In the genomic region with DNA sequence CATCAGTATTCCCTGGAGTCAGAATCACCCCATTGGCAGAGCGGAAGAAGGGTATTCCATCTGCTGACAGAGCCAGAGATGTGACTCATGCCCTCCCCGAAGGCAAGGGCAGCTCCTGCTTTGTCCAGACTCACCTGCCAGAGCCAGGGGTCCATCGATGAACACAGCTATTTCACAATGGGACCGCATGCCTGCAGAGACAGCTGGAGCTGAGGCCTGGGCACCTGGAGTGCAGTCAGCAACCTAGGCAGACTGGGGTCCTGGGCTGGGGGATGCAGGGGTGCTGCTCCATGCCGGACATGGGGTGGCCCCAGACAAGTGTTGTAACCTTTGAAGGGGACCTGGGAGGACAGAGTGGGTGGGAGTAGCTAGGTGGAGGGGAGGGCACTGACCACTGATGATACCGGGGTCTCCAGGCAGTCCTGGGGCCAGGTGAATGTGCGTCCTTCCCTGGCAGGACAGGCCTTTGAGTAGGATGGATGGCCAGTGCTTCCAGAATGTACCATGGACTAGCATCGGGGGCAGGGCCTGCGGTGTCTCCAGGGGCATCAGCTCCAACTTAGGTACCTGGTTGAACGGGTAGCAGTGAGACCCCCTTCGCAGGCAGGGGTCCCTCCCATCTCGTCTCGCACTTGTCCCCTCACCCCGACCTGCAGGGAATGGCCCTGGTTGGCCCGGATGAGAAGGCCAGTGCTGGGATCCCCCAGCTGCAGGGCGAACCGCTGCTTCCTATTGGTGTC, we compare ENCODE assay signal across 10 cellular contexts. TPM values are rescaled to one million over a fixed set of nuclear protein-coding genes. Genes with fewer than 3 reads are reported as not detected.
DNase-seq lines count a peak whose midpoint lies in the region; FAIRE-seq and TF ChIP-seq lines count a peak whose summit lies in the region.
"Had no signal": no experiment of that assay in that cellular context is flagged by ENCODE, and none has a peak within 500 bp of the region (broad histone marks: within the 10 kb centered on the region; RNA-seq: fewer than 3 reads in every experiment).

No MANE protein-coding gene starts in this region.

- peak; percentile 24 for TF ChIP-seq POLR2A in GM18526 (IDR thresholded peaks at IDR 0.05; ENCODE audit: extremely low read depth, insufficient read length)

- peaks cover 23% of the 10 kb centered on the region for H3K79me1 ChIP-seq in mesenchymal stem cell (replicated peaks; ENCODE audit: low read length, poor library complexity, severe bottlenecking)

- H3K4me3 ChIP-seq in A673 (ENCODE audit: low read depth, low read length, poor library complexity, severe bottlenecking) (peak overlapping the region; percentile 87), mesenchymal stem cell (ENCODE audit: insufficient read depth in 1 of 2, low read depth in 1 of 2, low read length in 2 of 2) (peak overlapping the region in 1 of 2 experiments; percentile 14)

- intact Hi-C loops in A673 (cut with micrococcal nuclease; ENCODE audit: unreplicated experiment) = no loop called here
- intact Hi-C loops in activated T-helper 2 cell treated with anti-CD3 and anti-CD28 coated beads, Interferon-gamma antibody, Interleukin-2, Interleukin-4, amounts not matched to agents 10 μg/mL and 5 μg/mL and 100 μg/mL, durations not matched to agents 14 hours and 24 hours and 36 hours (cut with micrococcal nuclease) = no loop called here

- H3K4me1 ChIP-seq in A673 (ENCODE audit: insufficient read depth, low read length, poor library complexity, severe bottlenecking) (peaks cover 16% of the 10 kb centered on the region), mesenchymal stem cell (ENCODE audit: control insufficient read depth, insufficient read depth, low read depth, low read length) (peaks cover 47% of the 10 kb centered on the region)

- H3K4ac ChIP-seq in mesenchymal stem cell (ENCODE audit: low read depth in 1 of 2, low read length in 2 of 2) = no peak overlapping the region

- no peak overlapping the region for H3K4me2 ChIP-seq in mesenchymal stem cell (ENCODE audit: low read length, poor library complexity, severe bottlenecking)

- peak overlapping the region; percentile 24 for H2AK5ac ChIP-seq in mesenchymal stem cell (ENCODE audit: low read length, severe bottlenecking)

- H3K9me3 ChIP-seq in A673 (ENCODE audit: low read depth, low read length, poor library complexity, severe bottlenecking) (no peaks in the 10 kb centered on the region), mesenchymal stem cell (ENCODE audit: control insufficient read depth, low read length) (no peaks in the 10 kb centered on the region)
- H3K9me3 ChIP-seq: upper lobe of left lung had no signal

- H3K9me3 Mint-ChIP-seq in activated T-helper 2 cell treated with anti-CD3 and anti-CD28 coated beads, Interferon-gamma antibody, Interleukin-2, Interleukin-4, amounts not matched to agents 10 μg/mL and 5 μg/mL and 100 μg/mL, durations not matched to agents 14 hours and 24 hours and 36 hours = no peaks in the 10 kb centered on the region

- no peak for FAIRE-seq in HTR-8/SVneo (lab: Jason Lieb, UNC)

- H3K4me1 Mint-ChIP-seq in activated T-helper 2 cell treated with anti-CD3 and anti-CD28 coated beads, Interferon-gamma antibody, Interleukin-2, Interleukin-4, amounts not matched to agents 10 μg/mL and 5 μg/mL and 100 μg/mL, durations not matched to agents 14 hours and 24 hours and 36 hours (ENCODE audit: low read depth) = peaks cover 12% of the 10 kb centered on the region

- no peak for DNase-seq in A673 (ENCODE audit: low spot score)
- no peak for DNase-seq in activated T-helper 2 cell treated with anti-CD3 and anti-CD28 coated beads, Interferon-gamma antibody, Interleukin-2, Interleukin-4, amounts not matched to agents 10 μg/mL and 5 μg/mL and 100 μg/mL, durations not matched to agents 14 hours and 24 hours and 36 hours (ENCODE audit: low spot score)
- no peak for DNase-seq in mesenchymal stem cell
- no peak for DNase-seq in NCI-H524 (lab: John Stamatoyannopoulos, UW)
- no peak for DNase-seq in SIG-M5 (lab: John Stamatoyannopoulos, UW)
- no peak for DNase-seq in HTR-8/SVneo (ENCODE audit: insufficient read length, low spot score)
- DNase-seq in epidermal melanocyte (ENCODE audit: insufficient read length, low spot score) = no peak
- DNase-seq: effector CD4-positive, alpha-beta T cell had no signal

- POLR2A ChIA-PET in A673 (lab: Charles Lee; ENCODE audit: low non-redundant PET) = no interaction called here

- H2BK15ac ChIP-seq in mesenchymal stem cell (ENCODE audit: low read depth, poor library complexity, severe bottlenecking) = no peak overlapping the region

- CTCF ChIA-PET in A673 (lab: Charles Lee) = no interaction called here

- H3K36me3 ChIP-seq in A673 (ENCODE audit: insufficient read depth, low read length, poor library complexity, severe bottlenecking) (peaks cover 35% of the 10 kb centered on the region), mesenchymal stem cell (ENCODE audit: control insufficient read depth in 1 of 2, insufficient read depth in 2 of 2, low read depth in 1 of 2, low read length in 2 of 2) (peaks cover 23 to 40% of the 10 kb centered on the region in 2 experiments)

- H3K27me3 Mint-ChIP-seq in activated T-helper 2 cell treated with anti-CD3 and anti-CD28 coated beads, Interferon-gamma antibody, Interleukin-2, Interleukin-4, amounts not matched to agents 10 μg/mL and 5 μg/mL and 100 μg/mL, durations not matched to agents 14 hours and 24 hours and 36 hours (ENCODE audit: low read depth) = no peaks in the 10 kb centered on the region

- peaks cover 23% of the 10 kb centered on the region for H3K36me3 Mint-ChIP-seq in activated T-helper 2 cell treated with anti-CD3 and anti-CD28 coated beads, Interferon-gamma antibody, Interleukin-2, Interleukin-4, amounts not matched to agents 10 μg/mL and 5 μg/mL and 100 μg/mL, durations not matched to agents 14 hours and 24 hours and 36 hours (ENCODE audit: low read depth)

- no peak overlapping the region for H3K14ac ChIP-seq in mesenchymal stem cell (ENCODE audit: low read length in 2 of 2)

- H3K9ac ChIP-seq in mesenchymal stem cell (ENCODE audit: low read length) = no peak overlapping the region

- H4K8ac ChIP-seq in mesenchymal stem cell (ENCODE audit: low read length) = no peak overlapping the region

- H3K27ac ChIP-seq in A673 (ENCODE audit: low read depth, low read length, poor library complexity, severe bottlenecking) (peak overlapping the region; percentile 87), mesenchymal stem cell (ENCODE audit: low read length, poor library complexity, severe bottlenecking) (peak overlapping the region; percentile 6)

- H2BK12ac ChIP-seq in mesenchymal stem cell (ENCODE audit: low read length in 2 of 2) = no peak overlapping the region

- H3K27ac Mint-ChIP-seq in activated T-helper 2 cell treated with anti-CD3 and anti-CD28 coated beads, Interferon-gamma antibody, Interleukin-2, Interleukin-4, amounts not matched to agents 10 μg/mL and 5 μg/mL and 100 μg/mL, durations not matched to agents 14 hours and 24 hours and 36 hours = no peak overlapping the region

- H3K18ac ChIP-seq in mesenchymal stem cell (ENCODE audit: low read depth in 1 of 2, low read length in 2 of 2) = no peak overlapping the region

- WGBS in mesenchymal stem cell = 95% methylated on average over 17 of the region's 17 CpGs

- peak overlapping the region; percentile 84 for H3K4me3 Mint-ChIP-seq in activated T-helper 2 cell treated with anti-CD3 and anti-CD28 coated beads, Interferon-gamma antibody, Interleukin-2, Interleukin-4, amounts not matched to agents 10 μg/mL and 5 μg/mL and 100 μg/mL, durations not matched to agents 14 hours and 24 hours and 36 hours (ENCODE audit: low read depth)

- no peak overlapping the region for H2BK120ac ChIP-seq in mesenchymal stem cell (ENCODE audit: low read depth, low read length)

- H2AFZ ChIP-seq in mesenchymal stem cell (ENCODE audit: low read depth, low read length) = no peak overlapping the region

- no TSS peak for BruUV-seq in A673 (replicated peaks; lab: Mats Ljungman, UMichigan)

- peak overlapping the region; percentile 49 for H4K91ac ChIP-seq in mesenchymal stem cell (ENCODE audit: low read length)

- H3K27me3 ChIP-seq in A673 (replicated peaks; ENCODE audit: insufficient read depth, low read depth, low read length, poor library complexity) (no peaks in the 10 kb centered on the region), mesenchymal stem cell (ENCODE audit: control insufficient read depth in 1 of 2, insufficient read depth in 1 of 2, low read length in 2 of 2) (no peaks in the 10 kb centered on the region)
- H3K27me3 ChIP-seq: upper lobe of left lung had no signal

- TF ChIP-seq CTCF in A673 (conservative IDR thresholded peaks at IDR 0.05; ENCODE audit: low read depth, low read length) = no peak

- H3K23ac ChIP-seq in mesenchymal stem cell (ENCODE audit: low read length in 2 of 2) = no peak overlapping the region

- H2BK5ac ChIP-seq in mesenchymal stem cell (ENCODE audit: low read depth, low read length, poor library complexity, severe bottlenecking) = no peak overlapping the region

RNA-seq across cellular contexts. Expression of a gene that starts 1.7 kb away (rescaled TPM):
- total RNA-seq in A673 (2021) = 43.6 and 59.6 TPM in 2 replicates
- total RNA-seq in activated T-helper 2 cell treated with anti-CD3 and anti-CD28 coated beads, Interferon-gamma antibody, Interleukin-2, Interleukin-4, amounts not matched to agents 10 μg/mL and 5 μg/mL and 100 μg/mL, durations not matched to agents 14 hours and 24 hours and 36 hours = 33.7 and 35.5 TPM in 2 replicates
- polyA plus RNA-seq in mesenchymal stem cell (2013, experiment 1 of 2) = 59.3 TPM
- 55.7 TPM for polyA plus RNA-seq in mesenchymal stem cell (2013, experiment 2 of 2)

RNA-seq across cellular contexts. Expression of a gene that starts 1.8 kb away (rescaled TPM):
- total RNA-seq in A673 (2021) = 72.4 and 73.8 TPM in 2 replicates
- total RNA-seq in activated T-helper 2 cell treated with anti-CD3 and anti-CD28 coated beads, Interferon-gamma antibody, Interleukin-2, Interleukin-4, amounts not matched to agents 10 μg/mL and 5 μg/mL and 100 μg/mL, durations not matched to agents 14 hours and 24 hours and 36 hours = 72.8 and 77.0 TPM in 2 replicates
- polyA plus RNA-seq in mesenchymal stem cell (2013, experiment 1 of 2) = 81.2 TPM
- 80.4 TPM for polyA plus RNA-seq in mesenchymal stem cell (2013, experiment 2 of 2)

RNA-seq across cellular contexts. Expression of a gene that starts 6.0 kb away (rescaled TPM):
- total RNA-seq in A673 (2021) = 20.2 and 23.9 TPM in 2 replicates
- 24.5 and 25.8 TPM in 2 replicates for total RNA-seq in activated T-helper 2 cell treated with anti-CD3 and anti-CD28 coated beads, Interferon-gamma antibody, Interleukin-2, Interleukin-4, amounts not matched to agents 10 μg/mL and 5 μg/mL and 100 μg/mL, durations not matched to agents 14 hours and 24 hours and 36 hours
- 38.5 TPM for polyA plus RNA-seq in mesenchymal stem cell (2013, experiment 1 of 2)
- polyA plus RNA-seq in mesenchymal stem cell (2013, experiment 2 of 2) = 36.7 TPM

RNA-seq across cellular contexts. Expression of a gene that starts 10.1 kb away (rescaled TPM):
- total RNA-seq in A673 (2021) = 93.3 and 108 TPM in 2 replicates
- total RNA-seq in activated T-helper 2 cell treated with anti-CD3 and anti-CD28 coated beads, Interferon-gamma antibody, Interleukin-2, Interleukin-4, amounts not matched to agents 10 μg/mL and 5 μg/mL and 100 μg/mL, durations not matched to agents 14 hours and 24 hours and 36 hours = 67.4 and 82.0 TPM in 2 replicates
- 139 TPM for polyA plus RNA-seq in mesenchymal stem cell (2013, experiment 1 of 2)
- 137 TPM for polyA plus RNA-seq in mesenchymal stem cell (2013, experiment 2 of 2)

RNA-seq across cellular contexts. Expression of a gene that starts 16.6 kb away (rescaled TPM):
- total RNA-seq in A673 (2021) = 57.5 and 63.1 TPM in 2 replicates
- 36.6 and 37.1 TPM in 2 replicates for total RNA-seq in activated T-helper 2 cell treated with anti-CD3 and anti-CD28 coated beads, Interferon-gamma antibody, Interleukin-2, Interleukin-4, amounts not matched to agents 10 μg/mL and 5 μg/mL and 100 μg/mL, durations not matched to agents 14 hours and 24 hours and 36 hours
- polyA plus RNA-seq in mesenchymal stem cell (2013, experiment 1 of 2) = 70.1 TPM
- polyA plus RNA-seq in mesenchymal stem cell (2013, experiment 2 of 2) = 68.6 TPM
